8 cellular contexts compared by ENCODE assay signal in the genomic region with DNA sequence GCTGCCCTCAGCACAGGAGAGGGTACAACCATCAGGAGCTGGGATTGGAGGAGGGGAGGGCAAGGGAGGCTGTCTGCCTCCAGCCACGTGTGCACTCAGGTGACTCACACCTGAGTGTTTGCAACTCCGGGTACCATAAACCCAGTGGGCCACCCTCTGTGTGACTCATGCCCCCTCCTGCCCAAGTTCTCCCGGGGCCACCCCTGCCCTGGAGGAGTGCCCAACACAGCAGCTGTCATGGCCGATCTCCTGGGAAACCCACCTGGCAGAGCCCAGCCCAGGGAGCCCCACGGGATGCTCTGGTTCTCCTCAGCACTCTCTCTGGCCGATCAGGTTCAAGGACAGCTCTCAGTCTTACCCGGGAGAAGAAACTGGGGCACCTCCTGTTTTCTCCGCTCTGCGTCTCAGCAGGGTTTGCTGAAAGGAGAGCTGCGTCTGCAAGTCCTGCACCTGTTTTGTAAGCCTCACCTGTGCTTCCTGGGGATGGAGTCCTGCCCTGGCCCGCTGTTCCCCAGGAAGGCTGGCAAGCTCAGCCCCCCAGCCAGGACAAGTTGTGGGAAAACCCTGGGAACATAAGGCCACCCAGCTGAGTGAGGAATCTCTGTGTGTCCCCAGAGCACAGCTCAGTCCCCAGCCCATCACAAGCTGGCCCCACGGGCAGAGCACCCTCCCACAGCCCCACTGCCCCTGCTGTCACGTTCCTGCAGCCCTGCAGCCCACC.
DNase-seq lines count a peak whose midpoint lies in the region; ATAC-seq and TF ChIP-seq lines count a peak whose summit lies in the region.

No MANE protein-coding gene starts in this region.

- in situ Hi-C loops in HAP-1 (cut with MboI; ENCODE audit: low sequenced_read_pairs) = no loop called here

- H3K27me3 ChIP-seq in HAP-1 (ENCODE audit: low read depth) (no peaks in the 10 kb centered on the region), RWPE2 (ENCODE audit: insufficient read depth, poor library complexity, severe bottlenecking) (no peaks in the 10 kb centered on the region)

- no peaks in the 10 kb centered on the region for H3K9me3 ChIP-seq in HAP-1
- no peaks in the 10 kb centered on the region for H3K9me3 ChIP-seq in RWPE2 (ENCODE audit: severe bottlenecking)

- H3K36me3 ChIP-seq in HAP-1 (replicated peaks) (no peaks in the 10 kb centered on the region), RWPE2 (ENCODE audit: low read depth) (no peaks in the 10 kb centered on the region)

- DNase-seq in HAP-1 (ENCODE audit: low spot score in 2 of 2) (no peak), RWPE2 (ENCODE audit: low spot score) (peak; percentile 84), glomerular visceral epithelial cell (ENCODE audit: extremely low spot score) (peak; percentile 39), NCI-H187 (lab: John Stamatoyannopoulos, UW) (no peak), islet precursor cell (no peak), GM03348 (ENCODE audit: low spot score) (no peak), AML-193 (lab: John Stamatoyannopoulos, UW) (no peak)
- peak; percentile 26 for DNase-seq in stimulated activated CD4-positive, alpha-beta T cell treated with anti-CD3 and anti-CD28 coated beads, Interleukin-4, amount 100 ng/mL, for 1 hour

- H3K4me1 ChIP-seq in HAP-1 (no peaks in the 10 kb centered on the region), RWPE2 (ENCODE audit: insufficient read depth, poor library complexity, severe bottlenecking) (peaks cover 13% of the 10 kb centered on the region)

- TF ChIP-seq CTCF in RWPE2 (IDR thresholded peaks at IDR 0.05; ENCODE audit: poor library complexity, severe bottlenecking) = no peak

- ATAC-seq in RWPE2 (ENCODE audit: low read depth) = peak; percentile 78

- peak overlapping the region; percentile 16 for H3K27ac ChIP-seq in RWPE2 (ENCODE audit: poor library complexity, severe bottlenecking)

- H3K4me3 ChIP-seq in HAP-1 (peak overlapping the region; percentile 26; the same call in 1 of the 2 replicates), RWPE2 (ENCODE audit: severe bottlenecking) (no peak overlapping the region)

Comparison
In these comparisons a context has a peak if more than half of its experiments do, and no peak if none do; other contexts are left out.
1. DNase-seq: peak in RWPE2 (single experiment), glomerular visceral epithelial cell (single experiment) and stimulated activated CD4-positive, alpha-beta T cell treated with anti-CD3 and anti-CD28 coated beads, Interleukin-4, amount 100 ng/mL, for 1 hour (single experiment); none in HAP-1 (0 of 2), NCI-H187 (0 of 2), islet precursor cell (single experiment), GM03348 (single experiment) and AML-193 (0 of 2).